10 cellular contexts compared by ENCODE assay signal in the genomic region with DNA sequence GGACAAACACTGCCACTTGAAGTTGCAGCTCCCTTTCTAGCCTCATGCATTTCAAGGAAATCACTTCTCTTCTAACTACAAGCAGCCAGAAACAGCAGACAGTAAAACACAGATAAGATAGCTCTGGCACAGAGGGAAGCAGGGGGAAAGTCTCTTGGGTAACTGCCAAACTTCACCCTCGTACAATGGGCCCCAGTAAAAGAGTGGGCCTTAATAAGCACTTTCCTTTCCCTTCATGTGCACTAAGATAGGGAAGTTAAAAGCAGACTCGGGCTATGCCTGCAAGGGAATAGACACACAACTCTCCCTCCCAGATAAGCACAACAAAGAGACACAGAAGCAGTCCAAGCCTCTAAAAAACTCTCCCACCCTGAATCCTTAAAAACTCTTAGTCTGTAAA. TPM values are rescaled to one million over a fixed set of nuclear protein-coding genes. Genes with fewer than 3 reads are reported as not detected.
"Had no signal": no experiment of that assay in that cellular context is flagged by ENCODE, and none has a peak within 500 bp of the region (broad histone marks: within the 10 kb centered on the region; RNA-seq: fewer than 3 reads in every experiment).

No MANE protein-coding gene starts in this region.

RNA-seq across cellular contexts. Expression of a gene that starts 4.2 kb away (rescaled TPM):
- total RNA-seq: activated B cell treated with CpG ODN at 0.5 μM for 24 hours; activated CD4-positive, alpha-beta T cell treated with anti-CD3 and anti-CD28 coated beads, Interleukin-2, amount 10 ng/mL, durations not matched to agents 24 days and 14 days; activated CD8-positive, alpha-beta memory T cell treated with anti-CD3 and anti-CD28 coated beads, Interleukin-2, amount 10 ng/mL, durations not matched to agents 7 days and 5 days; activated T-helper 1 cell treated with anti-CD3 and anti-CD28 coated beads, Interleukin-12 subunit alpha, Interleukin-12 subunit beta, Interleukin-2, Interleukin-4 antibody, amounts not matched to agents 30 ng/mL and 10 ng/mL and 1 ng/mL, durations not matched to agents 14 hours and 24 hours and 36 hours; ascending aorta; body of pancreas; bronchial epithelial cell; OCI-LY7; Right ventricle myocardium superior; SJCRH30 had no signal

RNA-seq across cellular contexts. Expression of a gene that starts 6.7 kb away (rescaled TPM):
- total RNA-seq: activated B cell treated with CpG ODN at 0.5 μM for 24 hours; activated CD4-positive, alpha-beta T cell treated with anti-CD3 and anti-CD28 coated beads, Interleukin-2, amount 10 ng/mL, durations not matched to agents 24 days and 14 days; activated CD8-positive, alpha-beta memory T cell treated with anti-CD3 and anti-CD28 coated beads, Interleukin-2, amount 10 ng/mL, durations not matched to agents 7 days and 5 days; activated T-helper 1 cell treated with anti-CD3 and anti-CD28 coated beads, Interleukin-12 subunit alpha, Interleukin-12 subunit beta, Interleukin-2, Interleukin-4 antibody, amounts not matched to agents 30 ng/mL and 10 ng/mL and 1 ng/mL, durations not matched to agents 14 hours and 24 hours and 36 hours; ascending aorta; body of pancreas; bronchial epithelial cell; OCI-LY7; Right ventricle myocardium superior; SJCRH30 had no signal

RNA-seq across cellular contexts. Expression of a gene that starts 13.5 kb away (rescaled TPM):
- total RNA-seq: activated B cell treated with CpG ODN at 0.5 μM for 24 hours; activated CD4-positive, alpha-beta T cell treated with anti-CD3 and anti-CD28 coated beads, Interleukin-2, amount 10 ng/mL, durations not matched to agents 24 days and 14 days; activated CD8-positive, alpha-beta memory T cell treated with anti-CD3 and anti-CD28 coated beads, Interleukin-2, amount 10 ng/mL, durations not matched to agents 7 days and 5 days; activated T-helper 1 cell treated with anti-CD3 and anti-CD28 coated beads, Interleukin-12 subunit alpha, Interleukin-12 subunit beta, Interleukin-2, Interleukin-4 antibody, amounts not matched to agents 30 ng/mL and 10 ng/mL and 1 ng/mL, durations not matched to agents 14 hours and 24 hours and 36 hours; ascending aorta; body of pancreas; bronchial epithelial cell; OCI-LY7; Right ventricle myocardium superior; SJCRH30 had no signal

RNA-seq across cellular contexts. Expression of a gene that starts 14.2 kb away (rescaled TPM):
- total RNA-seq: activated B cell treated with CpG ODN at 0.5 μM for 24 hours; activated CD4-positive, alpha-beta T cell treated with anti-CD3 and anti-CD28 coated beads, Interleukin-2, amount 10 ng/mL, durations not matched to agents 24 days and 14 days; activated CD8-positive, alpha-beta memory T cell treated with anti-CD3 and anti-CD28 coated beads, Interleukin-2, amount 10 ng/mL, durations not matched to agents 7 days and 5 days; activated T-helper 1 cell treated with anti-CD3 and anti-CD28 coated beads, Interleukin-12 subunit alpha, Interleukin-12 subunit beta, Interleukin-2, Interleukin-4 antibody, amounts not matched to agents 30 ng/mL and 10 ng/mL and 1 ng/mL, durations not matched to agents 14 hours and 24 hours and 36 hours; ascending aorta; body of pancreas; bronchial epithelial cell; OCI-LY7; Right ventricle myocardium superior; SJCRH30 had no signal

RNA-seq across cellular contexts. Expression of a gene that starts 24.2 kb away (rescaled TPM):
- total RNA-seq: activated B cell treated with CpG ODN at 0.5 μM for 24 hours; activated CD4-positive, alpha-beta T cell treated with anti-CD3 and anti-CD28 coated beads, Interleukin-2, amount 10 ng/mL, durations not matched to agents 24 days and 14 days; activated CD8-positive, alpha-beta memory T cell treated with anti-CD3 and anti-CD28 coated beads, Interleukin-2, amount 10 ng/mL, durations not matched to agents 7 days and 5 days; activated T-helper 1 cell treated with anti-CD3 and anti-CD28 coated beads, Interleukin-12 subunit alpha, Interleukin-12 subunit beta, Interleukin-2, Interleukin-4 antibody, amounts not matched to agents 30 ng/mL and 10 ng/mL and 1 ng/mL, durations not matched to agents 14 hours and 24 hours and 36 hours; ascending aorta; body of pancreas; bronchial epithelial cell; OCI-LY7; Right ventricle myocardium superior had no signal
